Comparison of ENCODE assay signal across 1 cellular context in the genomic region with DNA sequence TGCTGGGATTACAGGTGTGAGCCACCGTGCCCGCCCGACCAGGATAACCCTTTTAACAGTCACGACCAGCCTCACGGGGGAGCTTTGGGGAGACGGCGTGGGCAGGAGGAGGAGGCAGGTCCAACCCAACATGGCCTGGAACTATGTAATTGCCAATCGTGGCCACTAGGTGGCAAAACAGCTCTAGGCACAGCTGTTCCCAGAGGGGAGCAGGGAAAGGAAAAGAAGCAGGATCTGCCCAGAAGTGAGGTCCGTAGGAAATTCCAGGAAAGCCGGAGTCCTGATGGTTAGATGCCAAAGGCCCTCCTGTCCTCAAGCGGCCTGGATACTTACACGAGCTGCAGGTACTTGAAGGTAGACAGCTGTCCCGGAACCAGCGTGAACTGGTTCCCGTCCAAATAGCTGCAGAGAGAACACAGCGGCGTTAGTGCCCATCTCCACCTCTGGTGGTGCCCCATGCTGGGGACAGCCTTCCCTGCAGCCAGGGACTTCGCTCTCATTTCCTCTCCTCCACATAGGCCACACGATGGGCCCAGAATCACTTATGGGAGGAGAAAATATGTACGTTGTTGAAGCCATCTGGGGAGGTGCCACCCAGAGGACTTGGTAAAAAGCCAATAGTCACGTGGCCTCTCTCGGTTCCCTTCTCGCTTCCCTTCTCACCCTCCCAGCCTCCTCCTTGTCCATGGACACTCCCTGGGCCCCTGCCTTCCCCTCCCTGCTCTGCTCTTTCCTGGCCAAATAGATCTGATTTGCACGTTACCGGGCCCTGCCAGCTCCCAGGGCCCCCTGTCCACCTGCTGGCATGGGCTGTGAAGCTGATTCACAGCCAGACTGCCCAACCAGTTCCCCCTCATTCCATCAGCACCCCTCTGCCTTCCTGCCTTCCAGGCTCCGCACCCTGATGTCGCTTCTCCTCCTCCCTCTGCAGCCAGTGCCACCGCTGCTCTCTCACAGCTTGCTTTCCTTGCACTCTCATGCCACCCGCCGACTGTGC.
TF ChIP-seq lines count a peak whose summit lies in the region.

No MANE protein-coding gene starts in this region.

TF ChIP-seq in HepG2, 621 proteins besides CTCF, POLR2A, EP300 and RAD21 (continued from another document and continues in another):
- TF ChIP-seq ZBED4 (CRISPR knock-in tag; IDR thresholded peaks at IDR 0.05; ENCODE audit: borderline replicate concordance), result 0 out of 2 replicates have a peak, but pooled peaks have one; percentile 33
- peak; percentile 44; the same call in 1 of the 2 replicates for TF ChIP-seq ZNF460 (CRISPR knock-in tag; IDR thresholded peaks at IDR 0.05; ENCODE audit: borderline replicate concordance)
- no peak for TF ChIP-seq ZNF709 (CRISPR knock-in tag; IDR thresholded peaks at IDR 0.05)
- TF ChIP-seq GLI4 (CRISPR knock-in tag; IDR thresholded peaks at IDR 0.05; ENCODE audit: borderline replicate concordance), result no peak
- TF ChIP-seq ZNF790 (CRISPR knock-in tag; IDR thresholded peaks at IDR 0.05; ENCODE audit: borderline replicate concordance), result no peak
- TF ChIP-seq KLF12 (CRISPR knock-in tag; IDR thresholded peaks at IDR 0.05; ENCODE audit: borderline replicate concordance), result no peak
- TF ChIP-seq, protein P1, sequence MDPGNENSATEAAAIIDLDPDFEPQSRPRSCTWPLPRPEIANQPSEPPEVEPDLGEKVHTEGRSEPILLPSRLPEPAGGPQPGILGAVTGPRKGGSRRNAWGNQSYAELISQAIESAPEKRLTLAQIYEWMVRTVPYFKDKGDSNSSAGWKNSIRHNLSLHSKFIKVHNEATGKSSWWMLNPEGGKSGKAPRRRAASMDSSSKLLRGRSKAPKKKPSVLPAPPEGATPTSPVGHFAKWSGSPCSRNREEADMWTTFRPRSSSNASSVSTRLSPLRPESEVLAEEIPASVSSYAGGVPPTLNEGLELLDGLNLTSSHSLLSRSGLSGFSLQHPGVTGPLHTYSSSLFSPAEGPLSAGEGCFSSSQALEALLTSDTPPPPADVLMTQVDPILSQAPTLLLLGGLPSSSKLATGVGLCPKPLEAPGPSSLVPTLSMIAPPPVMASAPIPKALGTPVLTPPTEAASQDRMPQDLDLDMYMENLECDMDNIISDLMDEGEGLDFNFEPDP (CRISPR knock-in tag; conservative IDR thresholded peaks at IDR 0.05), result no peak
- TF ChIP-seq KDM4B (CRISPR knock-in tag; IDR thresholded peaks at IDR 0.05), result no peak
- no peak for TF ChIP-seq MEIS2 (CRISPR knock-in tag; IDR thresholded peaks at IDR 0.05)
- TF ChIP-seq ZNF543 (CRISPR knock-in tag; IDR thresholded peaks at IDR 0.05), result 0 out of 2 replicates have a peak, but pooled peaks have one; percentile 63
- TF ChIP-seq, protein P2, sequence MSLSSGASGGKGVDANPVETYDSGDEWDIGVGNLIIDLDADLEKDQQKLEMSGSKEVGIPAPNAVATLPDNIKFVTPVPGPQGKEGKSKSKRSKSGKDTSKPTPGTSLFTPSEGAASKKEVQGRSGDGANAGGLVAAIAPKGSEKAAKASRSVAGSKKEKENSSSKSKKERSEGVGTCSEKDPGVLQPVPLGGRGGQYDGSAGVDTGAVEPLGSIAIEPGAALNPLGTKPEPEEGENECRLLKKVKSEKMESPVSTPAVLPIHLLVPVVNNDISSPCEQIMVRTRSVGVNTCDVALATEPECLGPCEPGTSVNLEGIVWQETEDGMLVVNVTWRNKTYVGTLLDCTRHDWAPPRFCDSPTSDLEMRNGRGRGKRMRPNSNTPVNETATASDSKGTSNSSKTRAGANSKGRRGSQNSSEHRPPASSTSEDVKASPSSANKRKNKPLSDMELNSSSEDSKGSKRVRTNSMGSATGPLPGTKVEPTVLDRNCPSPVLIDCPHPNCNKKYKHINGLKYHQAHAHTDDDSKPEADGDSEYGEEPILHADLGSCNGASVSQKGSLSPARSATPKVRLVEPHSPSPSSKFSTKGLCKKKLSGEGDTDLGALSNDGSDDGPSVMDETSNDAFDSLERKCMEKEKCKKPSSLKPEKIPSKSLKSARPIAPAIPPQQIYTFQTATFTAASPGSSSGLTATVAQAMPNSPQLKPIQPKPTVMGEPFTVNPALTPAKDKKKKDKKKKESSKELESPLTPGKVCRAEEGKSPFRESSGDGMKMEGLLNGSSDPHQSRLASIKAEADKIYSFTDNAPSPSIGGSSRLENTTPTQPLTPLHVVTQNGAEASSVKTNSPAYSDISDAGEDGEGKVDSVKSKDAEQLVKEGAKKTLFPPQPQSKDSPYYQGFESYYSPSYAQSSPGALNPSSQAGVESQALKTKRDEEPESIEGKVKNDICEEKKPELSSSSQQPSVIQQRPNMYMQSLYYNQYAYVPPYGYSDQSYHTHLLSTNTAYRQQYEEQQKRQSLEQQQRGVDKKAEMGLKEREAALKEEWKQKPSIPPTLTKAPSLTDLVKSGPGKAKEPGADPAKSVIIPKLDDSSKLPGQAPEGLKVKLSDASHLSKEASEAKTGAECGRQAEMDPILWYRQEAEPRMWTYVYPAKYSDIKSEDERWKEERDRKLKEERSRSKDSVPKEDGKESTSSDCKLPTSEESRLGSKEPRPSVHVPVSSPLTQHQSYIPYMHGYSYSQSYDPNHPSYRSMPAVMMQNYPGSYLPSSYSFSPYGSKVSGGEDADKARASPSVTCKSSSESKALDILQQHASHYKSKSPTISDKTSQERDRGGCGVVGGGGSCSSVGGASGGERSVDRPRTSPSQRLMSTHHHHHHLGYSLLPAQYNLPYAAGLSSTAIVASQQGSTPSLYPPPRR (CRISPR knock-in tag; IDR thresholded peaks at IDR 0.05; ENCODE audit: borderline replicate concordance), result 0 out of 2 replicates have a peak, but pooled peaks have one; percentile 37
- TF ChIP-seq PHF20 (CRISPR knock-in tag; IDR thresholded peaks at IDR 0.05), result no peak
- TF ChIP-seq MTA3 (CRISPR knock-in tag; IDR thresholded peaks at IDR 0.05), result no peak
- no peak for TF ChIP-seq PAX8 (CRISPR knock-in tag; IDR thresholded peaks at IDR 0.05; ENCODE audit: borderline replicate concordance)
- no peak for TF ChIP-seq RELA (CRISPR knock-in tag; IDR thresholded peaks at IDR 0.05)
- no peak for TF ChIP-seq JARID2 (CRISPR knock-in tag; IDR thresholded peaks at IDR 0.05; ENCODE audit: insufficient replicate concordance)
- TF ChIP-seq ZBTB1 (CRISPR knock-in tag; IDR thresholded peaks at IDR 0.05; ENCODE audit: borderline replicate concordance), result no peak
- no peak for TF ChIP-seq FOXK1 (CRISPR knock-in tag; IDR thresholded peaks at IDR 0.05; ENCODE audit: borderline replicate concordance, low read depth)
- no peak for TF ChIP-seq BCL6 (CRISPR knock-in tag; IDR thresholded peaks at IDR 0.05)
- TF ChIP-seq FOXA1 (IDR thresholded peaks at IDR 0.05), result no peak
- no peak for TF ChIP-seq FOXA1 (CRISPR knock-in tag; IDR thresholded peaks at IDR 0.05)
- TF ChIP-seq YY1 (IDR thresholded peaks at IDR 0.05; ENCODE audit: insufficient read depth, insufficient replicate concordance, low read depth, low read length), result peak; percentile 17
- 0 out of 2 replicates have a peak, but pooled peaks have one; percentile 39 for TF ChIP-seq IRF2 (CRISPR knock-in tag; IDR thresholded peaks at IDR 0.05)
- TF ChIP-seq FOXA3 (CRISPR knock-in tag; IDR thresholded peaks at IDR 0.05), result 0 out of 2 replicates have a peak, but pooled peaks have one; percentile 33
- TF ChIP-seq, protein P3, sequence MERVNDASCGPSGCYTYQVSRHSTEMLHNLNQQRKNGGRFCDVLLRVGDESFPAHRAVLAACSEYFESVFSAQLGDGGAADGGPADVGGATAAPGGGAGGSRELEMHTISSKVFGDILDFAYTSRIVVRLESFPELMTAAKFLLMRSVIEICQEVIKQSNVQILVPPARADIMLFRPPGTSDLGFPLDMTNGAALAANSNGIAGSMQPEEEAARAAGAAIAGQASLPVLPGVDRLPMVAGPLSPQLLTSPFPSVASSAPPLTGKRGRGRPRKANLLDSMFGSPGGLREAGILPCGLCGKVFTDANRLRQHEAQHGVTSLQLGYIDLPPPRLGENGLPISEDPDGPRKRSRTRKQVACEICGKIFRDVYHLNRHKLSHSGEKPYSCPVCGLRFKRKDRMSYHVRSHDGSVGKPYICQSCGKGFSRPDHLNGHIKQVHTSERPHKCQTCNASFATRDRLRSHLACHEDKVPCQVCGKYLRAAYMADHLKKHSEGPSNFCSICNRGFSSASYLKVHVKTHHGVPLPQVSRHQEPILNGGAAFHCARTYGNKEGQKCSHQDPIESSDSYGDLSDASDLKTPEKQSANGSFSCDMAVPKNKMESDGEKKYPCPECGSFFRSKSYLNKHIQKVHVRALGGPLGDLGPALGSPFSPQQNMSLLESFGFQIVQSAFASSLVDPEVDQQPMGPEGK (CRISPR knock-in tag; IDR thresholded peaks at IDR 0.05), result 0 out of 2 replicates have a peak, but pooled peaks have one; percentile 30
- no peak for TF ChIP-seq SIX4 (CRISPR knock-in tag; IDR thresholded peaks at IDR 0.05)
- TF ChIP-seq SMYD3 (CRISPR knock-in tag; IDR thresholded peaks at IDR 0.05), result no peak
- TF ChIP-seq MAFF (IDR thresholded peaks at IDR 0.05; ENCODE audit: low read depth, low read length), result no peak
- no peak for TF ChIP-seq MNT (IDR thresholded peaks at IDR 0.05)
- no peak for TF ChIP-seq TCF12 (IDR thresholded peaks at IDR 0.05)
- TF ChIP-seq TCF12 (CRISPR knock-in tag; IDR thresholded peaks at IDR 0.05), result no peak
- no peak for TF ChIP-seq SP2 (CRISPR knock-in tag; IDR thresholded peaks at IDR 0.05)
- no peak for TF ChIP-seq ZFY (CRISPR knock-in tag; IDR thresholded peaks at IDR 0.05)
- TF ChIP-seq ZNF205 (CRISPR knock-in tag; IDR thresholded peaks at IDR 0.05), result 0 out of 2 replicates have a peak, but pooled peaks have one; percentile 29
- TF ChIP-seq ZNF766 (CRISPR knock-in tag; IDR thresholded peaks at IDR 0.05; ENCODE audit: borderline replicate concordance), result no peak
- TF ChIP-seq HHEX (CRISPR knock-in tag; IDR thresholded peaks at IDR 0.05), result no peak
- no peak for TF ChIP-seq ZBTB7B (CRISPR knock-in tag; IDR thresholded peaks at IDR 0.05)
- peak; percentile 76 for TF ChIP-seq MIER2 (CRISPR knock-in tag; IDR thresholded peaks at IDR 0.05)
- 0 out of 2 replicates have a peak, but pooled peaks have one; percentile 42 for TF ChIP-seq TGIF2 (CRISPR knock-in tag; IDR thresholded peaks at IDR 0.05)
- TF ChIP-seq, protein P4, sequence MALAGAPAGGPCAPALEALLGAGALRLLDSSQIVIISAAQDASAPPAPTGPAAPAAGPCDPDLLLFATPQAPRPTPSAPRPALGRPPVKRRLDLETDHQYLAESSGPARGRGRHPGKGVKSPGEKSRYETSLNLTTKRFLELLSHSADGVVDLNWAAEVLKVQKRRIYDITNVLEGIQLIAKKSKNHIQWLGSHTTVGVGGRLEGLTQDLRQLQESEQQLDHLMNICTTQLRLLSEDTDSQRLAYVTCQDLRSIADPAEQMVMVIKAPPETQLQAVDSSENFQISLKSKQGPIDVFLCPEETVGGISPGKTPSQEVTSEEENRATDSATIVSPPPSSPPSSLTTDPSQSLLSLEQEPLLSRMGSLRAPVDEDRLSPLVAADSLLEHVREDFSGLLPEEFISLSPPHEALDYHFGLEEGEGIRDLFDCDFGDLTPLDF (CRISPR knock-in tag; IDR thresholded peaks at IDR 0.05), result no peak
- TF ChIP-seq, protein P5, sequence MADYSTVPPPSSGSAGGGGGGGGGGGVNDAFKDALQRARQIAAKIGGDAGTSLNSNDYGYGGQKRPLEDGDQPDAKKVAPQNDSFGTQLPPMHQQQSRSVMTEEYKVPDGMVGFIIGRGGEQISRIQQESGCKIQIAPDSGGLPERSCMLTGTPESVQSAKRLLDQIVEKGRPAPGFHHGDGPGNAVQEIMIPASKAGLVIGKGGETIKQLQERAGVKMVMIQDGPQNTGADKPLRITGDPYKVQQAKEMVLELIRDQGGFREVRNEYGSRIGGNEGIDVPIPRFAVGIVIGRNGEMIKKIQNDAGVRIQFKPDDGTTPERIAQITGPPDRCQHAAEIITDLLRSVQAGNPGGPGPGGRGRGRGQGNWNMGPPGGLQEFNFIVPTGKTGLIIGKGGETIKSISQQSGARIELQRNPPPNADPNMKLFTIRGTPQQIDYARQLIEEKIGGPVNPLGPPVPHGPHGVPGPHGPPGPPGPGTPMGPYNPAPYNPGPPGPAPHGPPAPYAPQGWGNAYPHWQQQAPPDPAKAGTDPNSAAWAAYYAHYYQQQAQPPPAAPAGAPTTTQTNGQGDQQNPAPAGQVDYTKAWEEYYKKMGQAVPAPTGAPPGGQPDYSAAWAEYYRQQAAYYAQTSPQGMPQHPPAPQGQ (CRISPR knock-in tag; IDR thresholded peaks at IDR 0.05; ENCODE audit: borderline replicate concordance), result no peak
- 0 out of 2 replicates have a peak, but pooled peaks have one; percentile 30 for TF ChIP-seq ZNF775 (CRISPR knock-in tag; IDR thresholded peaks at IDR 0.05; ENCODE audit: borderline replicate concordance)
- TF ChIP-seq EEA1 (CRISPR knock-in tag; IDR thresholded peaks at IDR 0.05; ENCODE audit: borderline replicate concordance), result no peak
- no peak for TF ChIP-seq RNF2 (conservative IDR thresholded peaks at IDR 0.05; ENCODE audit: low read depth)
- no peak for TF ChIP-seq ZC3H4 (CRISPR knock-in tag; IDR thresholded peaks at IDR 0.05; ENCODE audit: borderline replicate concordance)
- no peak for TF ChIP-seq HOXA3 (CRISPR knock-in tag; IDR thresholded peaks at IDR 0.05)
